In genomic region chr19:48812094-48812929, GRCh38 we compare ENCODE assay signal across 8 cellular contexts. TPM values are rescaled to one million over a fixed set of nuclear protein-coding genes. Genes with fewer than 3 reads are reported as not detected.
DNase-seq lines count a peak whose midpoint lies in the region; ATAC-seq and TF ChIP-seq lines count a peak whose summit lies in the region.

No MANE protein-coding gene starts in this region.

- H3K27ac ChIP-seq in CD8-positive, alpha-beta T cell (ENCODE audit: low read depth, low read length), result no peak overlapping the region
- H3K27ac ChIP-seq in WERI-Rb-1 (no peak overlapping the region), caudate nucleus (ENCODE audit: low read depth, low read length) (peak overlapping the region; percentile 98), smooth muscle cell (ENCODE audit: low read depth) (no peak overlapping the region)

- no peaks in the 10 kb centered on the region for H3K9me3 Mint-ChIP-seq in CD8-positive, alpha-beta T cell

- CTCF ChIA-PET in CD8-positive, alpha-beta T cell (lab: Charles Lee), result interaction anchor here (0.8 to 1.9 kb wide), 6 partner anchors 17 to 152 kb away, joined by 3 to 8 read pairs (median 4); no protein-coding TSS in a partner anchor

- no peak for TF ChIP-seq CTCF in CD8-positive, alpha-beta T cell (IDR thresholded peaks at IDR 0.05)
- TF ChIP-seq CTCF in WERI-Rb-1 (IDR thresholded peaks at IDR 0.05; ENCODE audit: low read depth, low read length), result no peak
- no peak for TF ChIP-seq CTCF in smooth muscle cell (IDR thresholded peaks at IDR 0.05; ENCODE audit: borderline replicate concordance, insufficient read depth, poor library complexity, severe bottlenecking)

- H2AFZ ChIP-seq in smooth muscle cell (ENCODE audit: low read depth), result no peak overlapping the region

- H4K20me1 ChIP-seq in smooth muscle cell (ENCODE audit: low read depth), result no peaks in the 10 kb centered on the region

- intact Hi-C loops in CD8-positive, alpha-beta T cell (cut with DNase I, micrococcal nuclease), result loop anchor here in 1 of 2 experiments (2.0 kb wide), 1 partner anchor 46 kb away; no protein-coding TSS in a partner anchor

- H3F3A ChIP-seq in smooth muscle cell (ENCODE audit: low read depth), result peaks cover 5% of the 10 kb centered on the region

- no peak overlapping the region for H3K27ac Mint-ChIP-seq in CD8-positive, alpha-beta T cell

- H3K36me3 Mint-ChIP-seq in CD8-positive, alpha-beta T cell, result peaks cover 3% of the 10 kb centered on the region

- peak; percentile 65 for ATAC-seq in CD8-positive, alpha-beta T cell
- ATAC-seq in GM21786 (IDR thresholded peaks at IDR 0.05; ENCODE audit: unreplicated experiment), result peak; percentile 55
- ATAC-seq in GM18519 (IDR thresholded peaks at IDR 0.05; ENCODE audit: low FRiP score, unreplicated experiment), result no peak

- H3K27me3 Mint-ChIP-seq in CD8-positive, alpha-beta T cell (ENCODE audit: low read depth), result no peaks in the 10 kb centered on the region

- peaks cover 26% of the 10 kb centered on the region for H3K4me1 Mint-ChIP-seq in CD8-positive, alpha-beta T cell (ENCODE audit: low read depth)

- no peak overlapping the region for H3K9ac ChIP-seq in smooth muscle cell (ENCODE audit: low read depth)

- POLR2A ChIA-PET in CD8-positive, alpha-beta T cell (lab: Charles Lee), result interaction anchor here (1.1 to 1.4 kb wide), 2 partner anchors 17 to 30 kb away, joined by 3 to 5 read pairs; no protein-coding TSS in a partner anchor

- H3K4me3 ChIP-seq in CD8-positive, alpha-beta T cell (ENCODE audit: low read depth, low read length), result peak overlapping the region; percentile 37
- H3K4me3 ChIP-seq in WERI-Rb-1 (ENCODE audit: low read depth, low read length) (no peak overlapping the region), smooth muscle cell (peak overlapping the region; percentile 63)

- no peaks in the 10 kb centered on the region for H3K79me2 ChIP-seq in smooth muscle cell (ENCODE audit: low read depth)

- DNase-seq in CD8-positive, alpha-beta T cell, result peak; percentile 22 to 77 (median 57)
- DNase-seq in NCI-H146 treated with DMSO at 0.1 percent for 48 hours (lab: John Stamatoyannopoulos, UW; ENCODE audit: unreplicated experiment) (peak; percentile 92), WERI-Rb-1 (peak; percentile 28), caudate nucleus (lab: John Stamatoyannopoulos, UW) (peak in 58 of 61 donors; percentile 14 to 86 (median 60)), inferior parietal cortex (ENCODE audit: extremely low spot score) (peak; percentile 42), smooth muscle cell (lab: John Stamatoyannopoulos, UW; ENCODE audit: unreplicated experiment) (peak; percentile 21)

- WGBS in smooth muscle cell (ENCODE audit: low lambda C conversion rate), result 6% methylated on average over 30 of the region's 39 CpGs

- no peaks in the 10 kb centered on the region for H3K36me3 ChIP-seq in CD8-positive, alpha-beta T cell (ENCODE audit: insufficient read depth, low read length)
- peaks cover 5% of the 10 kb centered on the region for H3K36me3 ChIP-seq in WERI-Rb-1
- no peaks in the 10 kb centered on the region for H3K36me3 ChIP-seq in smooth muscle cell (ENCODE audit: low read depth)

- no peaks in the 10 kb centered on the region for H3K9me3 ChIP-seq in CD8-positive, alpha-beta T cell (ENCODE audit: low read length)
- H3K9me3 ChIP-seq in WERI-Rb-1 (ENCODE audit: severe bottlenecking), result no peaks in the 10 kb centered on the region
- H3K9me3 ChIP-seq in smooth muscle cell (replicated peaks; ENCODE audit: low read depth), result no peaks in the 10 kb centered on the region

- H3K4me1 ChIP-seq in CD8-positive, alpha-beta T cell (ENCODE audit: insufficient read depth, low read length), result peaks cover 11% of the 10 kb centered on the region
- peaks cover 8% of the 10 kb centered on the region for H3K4me1 ChIP-seq in smooth muscle cell (ENCODE audit: low read depth)

- no peaks in the 10 kb centered on the region for H3K27me3 ChIP-seq in CD8-positive, alpha-beta T cell (ENCODE audit: insufficient read depth, low read length)
- no peaks in the 10 kb centered on the region for H3K27me3 ChIP-seq in WERI-Rb-1 (ENCODE audit: insufficient read depth, low read depth, severe bottlenecking)
- no peaks in the 10 kb centered on the region for H3K27me3 ChIP-seq in smooth muscle cell (ENCODE audit: low read depth)

- peak overlapping the region; percentile 89 for H3K4me2 ChIP-seq in smooth muscle cell

- H3K4me3 Mint-ChIP-seq in CD8-positive, alpha-beta T cell, result peak overlapping the region; percentile 80

RNA-seq across cellular contexts. Expression of gene BCAT2, which starts 1.5 kb away (rescaled TPM):
- 1 to 10 TPM; 7.2 to 8.2 TPM for total RNA-seq in CD8-positive, alpha-beta T cell
- 11.8 and 24.9 TPM in 2 replicates for total RNA-seq in smooth muscle cell
- 30.9 and 45.4 TPM in 2 replicates for polyA plus RNA-seq in smooth muscle cell

RNA-seq across cellular contexts. Expression of gene HSD17B14, which starts 24.0 kb away (rescaled TPM):
- 1 to 10 TPM in 1 of 2 experiments, under 1 TPM in 1; 0.98 to 1.1 TPM for total RNA-seq in CD8-positive, alpha-beta T cell
- 14.8 and 19.3 TPM in 2 replicates for total RNA-seq in smooth muscle cell
- polyA plus RNA-seq in smooth muscle cell, result 16.4 and 16.9 TPM in 2 replicates

RNA-seq across cellular contexts. Expression of gene PLEKHA4, which starts 56.1 kb away (rescaled TPM):
- total RNA-seq in CD8-positive, alpha-beta T cell, result 1 to 10 TPM; 1.8 to 3.2 TPM
- total RNA-seq in smooth muscle cell, result 2.6 and 4.4 TPM in 2 replicates
- 32.6 and 39.2 TPM in 2 replicates for polyA plus RNA-seq in smooth muscle cell

RNA-seq across cellular contexts. Expression of gene FGF21, which starts 57.0 kb away (rescaled TPM):
- not detected for total RNA-seq in CD8-positive, alpha-beta T cell
- total RNA-seq in smooth muscle cell, result not detected in 2 replicates
- not detected in 2 replicates for polyA plus RNA-seq in smooth muscle cell

RNA-seq across cellular contexts. Expression of gene FUT1, which starts 59.9 kb away (rescaled TPM):
- not detected for total RNA-seq in CD8-positive, alpha-beta T cell
- 0.58 TPM in 2 replicates for total RNA-seq in smooth muscle cell
- polyA plus RNA-seq in smooth muscle cell, result 0.51 and 1.8 TPM in 2 replicates

Comparison
In these comparisons a context has a peak if more than half of its experiments do, and no peak if none do; other contexts are left out.
1. DNase-seq: peak in every context shown above with its lines; median percentile 92 in NCI-H146 treated with DMSO at 0.1 percent for 48 hours; 60 in caudate nucleus; 57 in CD8-positive, alpha-beta T cell; 42 in inferior parietal cortex; 28 in WERI-Rb-1; 21 in smooth muscle cell.